21 cellular contexts compared by ENCODE assay signal in genomic region chr3:176087066-176087697, GRCh38.
DNase-seq lines count a peak whose midpoint lies in the region; ATAC-seq, FAIRE-seq and TF ChIP-seq lines count a peak whose summit lies in the region.
"Had no signal": no experiment of that assay in that cellular context is flagged by ENCODE, and none has a peak within 500 bp of the region (broad histone marks: within the 10 kb centered on the region; RNA-seq: fewer than 3 reads in every experiment).

No MANE protein-coding gene starts in this region.

- H3K9me3 Mint-ChIP-seq in endothelial cell (ENCODE audit: unreplicated experiment), result no peaks in the 10 kb centered on the region
- H3K9me3 Mint-ChIP-seq: HFFc6 had no signal

- H4K20me1 ChIP-seq in BLaER1 treated with 17β-estradiol and CSF1 and Interleukin-3, amounts not matched to agents 10 nM and 100 nM, result no peaks in the 10 kb centered on the region
- H4K20me1 ChIP-seq in Karpas-422 (ENCODE audit: insufficient read depth, low read depth, low read length), result no peaks in the 10 kb centered on the region

- H3K27me3 ChIP-seq in BLaER1 treated with 17β-estradiol and CSF1 and Interleukin-3, amounts not matched to agents 10 nM and 100 nM, result no peaks in the 10 kb centered on the region
- H3K27me3 ChIP-seq in small intestine (ENCODE audit: control insufficient read depth in 2 of 2, insufficient read depth in 2 of 2, low read length in 2 of 2), result no peaks in the 10 kb centered on the region
- H3K27me3 ChIP-seq in Karpas-422 (ENCODE audit: low read length), result no peaks in the 10 kb centered on the region

- no peaks in the 10 kb centered on the region for H3K27me3 Mint-ChIP-seq in endothelial cell (ENCODE audit: unreplicated experiment)

- H3K9ac ChIP-seq in BLaER1 treated with 17β-estradiol and CSF1 and Interleukin-3, amounts not matched to agents 10 nM and 100 nM, result no peak overlapping the region
- no peak overlapping the region for H3K9ac ChIP-seq in Karpas-422 (ENCODE audit: low read length)

- peaks cover 0 to 4% (median 0%) of the 10 kb centered on the region in 11 experiments; a peak in 1 of 22 replicates for H3K36me3 ChIP-seq in BLaER1 treated with 17β-estradiol and CSF1 and Interleukin-3, amounts not matched to agents 10 nM and 100 nM
- H3K36me3 ChIP-seq in small intestine (ENCODE audit: control insufficient read depth in 2 of 2, insufficient read depth in 2 of 2, low read length in 2 of 2), result no peaks in the 10 kb centered on the region
- H3K36me3 ChIP-seq in Karpas-422 (ENCODE audit: insufficient read depth, low read length), result no peaks in the 10 kb centered on the region

- ATAC-seq in GM21390 (IDR thresholded peaks at IDR 0.05; ENCODE audit: unreplicated experiment), result peak; percentile 66
- ATAC-seq: CD8-positive, alpha-beta T cell; HCT116; K562 had no signal

- H3K4me3 ChIP-seq in BLaER1 treated with 17β-estradiol and CSF1 and Interleukin-3, amounts not matched to agents 10 nM and 100 nM, result no peak overlapping the region; a peak in 1 of 20 replicates
- H3K4me3 ChIP-seq in small intestine (ENCODE audit: low read depth in 1 of 2, low read length in 2 of 2) (no peak overlapping the region), Karpas-422 (ENCODE audit: low read length) (no peak overlapping the region)
- H3K4me3 ChIP-seq: K562 had no signal

- H3K4me3 Mint-ChIP-seq in endothelial cell (ENCODE audit: unreplicated experiment), result no peak overlapping the region
- H3K4me3 Mint-ChIP-seq: CD8-positive, alpha-beta T cell; HFFc6 had no signal

- no peak for FAIRE-seq in small intestine (lab: Jason Lieb, UNC)
- FAIRE-seq: GM12892, GM18507, HTR-8/SVneo, K562 had no signal

- H3K27ac Mint-ChIP-seq in endothelial cell (ENCODE audit: unreplicated experiment), result no peak overlapping the region
- H3K27ac Mint-ChIP-seq: CD8-positive, alpha-beta T cell; HFFc6 had no signal

- H3K79me2 ChIP-seq in Karpas-422 (ENCODE audit: low read length), result no peaks in the 10 kb centered on the region

- H3K4me1 ChIP-seq in BLaER1 treated with 17β-estradiol and CSF1 and Interleukin-3, amounts not matched to agents 10 nM and 100 nM, result peaks cover 0 to 10% (median 2%) of the 10 kb centered on the region in 10 experiments; a peak in 8 of 20 replicates
- H3K4me1 ChIP-seq in small intestine (ENCODE audit: control insufficient read depth in 2 of 2, insufficient read depth in 1 of 2, low read depth in 1 of 2, low read length in 1 of 2) (no peaks in the 10 kb centered on the region), Karpas-422 (ENCODE audit: low read length) (no peaks in the 10 kb centered on the region)

- peak overlapping the region in 5 of 11 experiments; percentile 2 to 50 (median 13); a peak in 5 of 22 replicates for H3K27ac ChIP-seq in BLaER1 treated with 17β-estradiol and CSF1 and Interleukin-3, amounts not matched to agents 10 nM and 100 nM
- H3K27ac ChIP-seq in small intestine (ENCODE audit: low read depth in 1 of 2, low read length in 1 of 2) (no peak overlapping the region), Karpas-422 (ENCODE audit: low read length) (no peak overlapping the region)

- TF ChIP-seq CTCF in endothelial cell (IDR thresholded peaks at IDR 0.05; ENCODE audit: unreplicated experiment), result no peak

- DNase-seq in OCI-M1 (lab: John Stamatoyannopoulos, UW), result peak; percentile 33
- DNase-seq in small intestine, result peak; percentile 3
- no peak for DNase-seq in endothelial cell (ENCODE audit: low spot score)
- DNase-seq in NCI-H1694 (lab: John Stamatoyannopoulos, UW), result no peak
- no peak for DNase-seq in Karpas-422
- DNase-seq: ACHN; AML-193; CD8-positive, alpha-beta T cell; DMS 273 treated with DMSO at 0.1 percent for 48 hours; DMS53; GOT3; H7; HFFc6; IMR-90 had no signal

- H3K36me3 Mint-ChIP-seq in endothelial cell (ENCODE audit: low read depth, unreplicated experiment), result no peaks in the 10 kb centered on the region
- H3K36me3 Mint-ChIP-seq: CD8-positive, alpha-beta T cell had no signal

- WGBS in small intestine, 3 donors, result 41 to 54% (median 42%) methylated on average over 2 of the region's 2 CpGs

- H3K4me2 ChIP-seq in BLaER1 treated with 17β-estradiol and CSF1 and Interleukin-3, amounts not matched to agents 10 nM and 100 nM, result peak overlapping the region in 10 of 11 experiments; percentile 2 to 65 (median 24); a peak in 14 of 22 replicates
- H3K4me2 ChIP-seq in Karpas-422 (ENCODE audit: low read depth, low read length, poor library complexity, severe bottlenecking), result no peak overlapping the region

- peaks cover 8 to 25% (median 20%) of the 10 kb centered on the region in 11 experiments; a peak in 21 of 22 replicates for H3K9me3 ChIP-seq in BLaER1 treated with 17β-estradiol and CSF1 and Interleukin-3, amounts not matched to agents 10 nM and 100 nM (replicated peaks in 1 of 11)
- no peaks in the 10 kb centered on the region for H3K9me3 ChIP-seq in small intestine (ENCODE audit: control insufficient read depth, low read depth)
- peaks cover 11% of the 10 kb centered on the region for H3K9me3 ChIP-seq in Karpas-422 (ENCODE audit: low read length)

- peaks cover 5% of the 10 kb centered on the region for H3K4me1 Mint-ChIP-seq in endothelial cell (ENCODE audit: unreplicated experiment)

- no peak overlapping the region for H2AFZ ChIP-seq in Karpas-422 (ENCODE audit: low read length)

- no peaks in the 10 kb centered on the region for H3K9me2 ChIP-seq in Karpas-422 (replicated peaks; ENCODE audit: insufficient read depth, low read length)

Comparison
In these comparisons a context has a peak if more than half of its experiments do, and no peak if none do; other contexts are left out.
1. DNase-seq: peak in OCI-M1 (single experiment) and small intestine (single experiment); none in endothelial cell (single experiment), NCI-H1694 (single experiment) and Karpas-422 (single experiment).